12 cellular contexts compared by ENCODE assay signal in genomic region chr16:84751947-84752346, GRCh38. TPM values are rescaled to one million over a fixed set of nuclear protein-coding genes. Genes with fewer than 3 reads are reported as not detected.
DNase-seq lines count a peak whose midpoint lies in the region; ATAC-seq and TF ChIP-seq lines count a peak whose summit lies in the region.
"Had no signal": no experiment of that assay in that cellular context is flagged by ENCODE, and none has a peak within 500 bp of the region (broad histone marks: within the 10 kb centered on the region; RNA-seq: fewer than 3 reads in every experiment).

No MANE protein-coding gene starts in this region.

- DNase-seq in GM10248 (ENCODE audit: extremely low spot score): peak; percentile 62
- DNase-seq in RPMI8226: peak; percentile 20
- no peak for DNase-seq in NCI-H446 treated with DMSO at 0.1 percent for 48 hours (lab: John Stamatoyannopoulos, UW)
- DNase-seq in activated gamma-delta T cell treated with Interleukin-2 at 50 U/mL for 16 hours: no peak
- no peak for DNase-seq in SKM-1 treated with dmso at 0.1 percent for 144 hours (lab: John Stamatoyannopoulos, UW; ENCODE audit: unreplicated experiment)
- DNase-seq in AG08396 (ENCODE audit: low spot score): no peak
- DNase-seq: activated effector memory CD4-positive, alpha-beta T cell treated with anti-CD3 and anti-CD28 coated beads, Interleukin-2, amount 50 U/mL, for 16 hours; foreskin keratinocyte; NCI-H1048; SK-N-SH had no signal

- POLR2A ChIA-PET in GM10248 (lab: Yijun Ruan, JAX): no interaction called here

- no peaks in the 10 kb centered on the region for H3K27me3 ChIP-seq in gastroesophageal sphincter
- H3K27me3 ChIP-seq: foreskin keratinocyte had no signal

- peaks cover 0 to 83% (median 21%) of the 10 kb centered on the region in 3 donors for H3K4me1 ChIP-seq in gastroesophageal sphincter

- ATAC-seq in GM21786 (IDR thresholded peaks at IDR 0.05; ENCODE audit: unreplicated experiment) (peak; percentile 53), gastroesophageal sphincter (no peak)
- ATAC-seq: foreskin keratinocyte had no signal

- peak overlapping the region; percentile 9 to 82 (median 54) for H3K27ac ChIP-seq in gastroesophageal sphincter
- H3K27ac ChIP-seq: foreskin keratinocyte had no signal

- no peaks in the 10 kb centered on the region for H3K9me3 ChIP-seq in gastroesophageal sphincter
- H3K9me3 ChIP-seq: SK-N-SH had no signal

- no peak overlapping the region for H3K4me3 ChIP-seq in gastroesophageal sphincter

- no peak for TF ChIP-seq POLR2A in gastroesophageal sphincter (IDR thresholded peaks at IDR 0.05)

- TF ChIP-seq CTCF in GM10248 (IDR thresholded peaks at IDR 0.05; ENCODE audit: control extremely low read depth, extremely low read depth, low read depth, missing control alignments) (no peak), gastroesophageal sphincter (IDR thresholded peaks at IDR 0.05) (no peak)

- CTCF ChIA-PET in GM10248 (lab: Yijun Ruan, JAX): interaction anchor here (1.2 to 8.1 kb wide), 10 partner anchors 12 to 245 kb away, joined by 3 to 121 read pairs (median 18); no protein-coding TSS in a partner anchor

- no peak for TF ChIP-seq EP300 in gastroesophageal sphincter (IDR thresholded peaks at IDR 0.05)

- no peaks in the 10 kb centered on the region for H3K36me3 ChIP-seq in gastroesophageal sphincter

RNA-seq across cellular contexts. Expression of gene USP10, which starts 52.1 kb away (rescaled TPM):
- total RNA-seq in gastroesophageal sphincter: 10 to 100 TPM; 49.1 to 70.2 (median 60.0) TPM

Comparison
In these comparisons a context has a peak if more than half of its experiments do, and no peak if none do; other contexts are left out.
1. DNase-seq: peak in GM10248 (single experiment) and RPMI8226 (single experiment); none in NCI-H446 treated with DMSO at 0.1 percent for 48 hours (single experiment), activated gamma-delta T cell treated with Interleukin-2 at 50 U/mL for 16 hours (single experiment), SKM-1 treated with dmso at 0.1 percent for 144 hours (single experiment) and AG08396 (single experiment).